19 cellular contexts compared by ENCODE assay signal in genomic region chr13:111853146-111853545, GRCh38.
"Had no signal": no experiment of that assay in that cellular context is flagged by ENCODE, and none has a peak within 500 bp of the region (broad histone marks: within the 10 kb centered on the region; RNA-seq: fewer than 3 reads in every experiment).

No MANE protein-coding gene starts in this region.

- H3K4me3 ChIP-seq: ascending aorta, body of pancreas, SJSA1 had no signal

- H3K4me3 Mint-ChIP-seq: activated CD8-positive, alpha-beta T cell treated with anti-CD3 and anti-CD28 coated beads for 36 hours; activated naive CD8-positive, alpha-beta T cell treated with anti-CD3 and anti-CD28 coated beads, Interleukin-2, amount 50 U/mL, for 24 hours; activated T-cell treated with anti-CD3 and anti-CD28 coated beads, Interleukin-2, amount 50 U/mL, for 24 hours; activated T-helper 1 cell treated with anti-CD3 and anti-CD28 coated beads, Interleukin-12 subunit alpha, Interleukin-12 subunit beta, Interleukin-2, Interleukin-4 antibody, amounts not matched to agents 30 ng/mL and 10 ng/mL and 1 ng/mL, durations not matched to agents 14 hours and 24 hours and 36 hours; central memory CD8-positive, alpha-beta T cell; T-helper 2 cell treated with Interferon-gamma antibody and Interleukin-4, amounts not matched to agents 5 μg/mL and 100 μg/mL, for 36 hours had no signal

- H3K27ac Mint-ChIP-seq: activated CD8-positive, alpha-beta T cell treated with anti-CD3 and anti-CD28 coated beads for 36 hours; activated naive CD4-positive, alpha-beta T cell treated with anti-CD3 and anti-CD28 coated beads, Interleukin-2, amount 50 U/mL, for 72 hours; activated naive CD8-positive, alpha-beta T cell treated with anti-CD3 and anti-CD28 coated beads, Interleukin-2, amount 50 U/mL, for 24 hours; activated T-cell treated with anti-CD3 and anti-CD28 coated beads, Interleukin-2, amount 50 U/mL, for 24 hours; activated T-helper 1 cell treated with anti-CD3 and anti-CD28 coated beads, Interleukin-12 subunit alpha, Interleukin-12 subunit beta, Interleukin-2, Interleukin-4 antibody, amounts not matched to agents 30 ng/mL and 10 ng/mL and 1 ng/mL, durations not matched to agents 14 hours and 24 hours and 36 hours; T-helper 2 cell treated with Interferon-gamma antibody and Interleukin-4, amounts not matched to agents 5 μg/mL and 100 μg/mL, for 36 hours had no signal

- H3K4me1 Mint-ChIP-seq: activated naive CD8-positive, alpha-beta T cell treated with anti-CD3 and anti-CD28 coated beads, Interleukin-2, amount 50 U/mL, for 24 hours; central memory CD8-positive, alpha-beta T cell had no signal

- H3K4me1 ChIP-seq: ascending aorta, body of pancreas, SJSA1 had no signal

- H3K27me3 Mint-ChIP-seq: activated naive CD8-positive, alpha-beta T cell treated with anti-CD3 and anti-CD28 coated beads, Interleukin-2, amount 50 U/mL, for 24 hours had no signal

- ATAC-seq: activated CD4-positive, CD25-positive, alpha-beta regulatory T cell treated with anti-CD3 and anti-CD28 coated beads, Interleukin-2, amount 50 U/mL, for 24 hours; activated CD8-positive, alpha-beta T cell treated with anti-CD3 and anti-CD28 coated beads for 36 hours; activated naive CD4-positive, alpha-beta T cell treated with anti-CD3 and anti-CD28 coated beads, Interleukin-2, amount 50 U/mL, for 72 hours; activated naive CD8-positive, alpha-beta T cell treated with anti-CD3 and anti-CD28 coated beads, Interleukin-2, amount 50 U/mL, for 24 hours; body of pancreas; PC-3; SK-N-SH treated with all-trans-retinoic acid at 6 μM for 48 hours had no signal

- H3K27me3 ChIP-seq: ascending aorta had no signal

- DNase-seq: activated CD4-positive, alpha-beta T cell treated with anti-CD3 and anti-CD28 coated beads for 4 hours; activated CD8-positive, alpha-beta T cell treated with anti-CD3 and anti-CD28 coated beads for 36 hours; activated effector memory CD4-positive, alpha-beta T cell treated with Interleukin-2 at 50 U/mL for 16 hours; activated naive CD4-positive, alpha-beta T cell treated with Interleukin-2 at 50 U/mL for 16 hours; activated naive CD8-positive, alpha-beta T cell treated with anti-CD3 and anti-CD28 coated beads, Interleukin-2, amount 50 U/mL, for 24 hours; activated T-cell treated with anti-CD3 and anti-CD28 coated beads, Interleukin-2, amount 50 U/mL, for 24 hours; amniotic stem cell; body of pancreas; KG1; PC-3; SW 1271 had no signal

- H3K27ac ChIP-seq: ascending aorta, body of pancreas, SJSA1 had no signal

- H3K9me3 Mint-ChIP-seq: activated CD8-positive, alpha-beta T cell treated with anti-CD3 and anti-CD28 coated beads for 36 hours; activated naive CD4-positive, alpha-beta T cell treated with anti-CD3 and anti-CD28 coated beads, Interleukin-2, amount 50 U/mL, for 72 hours; activated naive CD8-positive, alpha-beta T cell treated with anti-CD3 and anti-CD28 coated beads, Interleukin-2, amount 50 U/mL, for 24 hours; activated T-cell treated with anti-CD3 and anti-CD28 coated beads, Interleukin-2, amount 50 U/mL, for 24 hours; activated T-helper 1 cell treated with anti-CD3 and anti-CD28 coated beads, Interleukin-12 subunit alpha, Interleukin-12 subunit beta, Interleukin-2, Interleukin-4 antibody, amounts not matched to agents 30 ng/mL and 10 ng/mL and 1 ng/mL, durations not matched to agents 14 hours and 24 hours and 36 hours; T-helper 2 cell treated with Interferon-gamma antibody and Interleukin-4, amounts not matched to agents 5 μg/mL and 100 μg/mL, for 36 hours had no signal

- H3K36me3 ChIP-seq: ascending aorta, SJSA1 had no signal

- H3K9me3 ChIP-seq: ascending aorta, body of pancreas, SJSA1 had no signal
